1 cellular context compared by ENCODE assay signal in the genomic region with DNA sequence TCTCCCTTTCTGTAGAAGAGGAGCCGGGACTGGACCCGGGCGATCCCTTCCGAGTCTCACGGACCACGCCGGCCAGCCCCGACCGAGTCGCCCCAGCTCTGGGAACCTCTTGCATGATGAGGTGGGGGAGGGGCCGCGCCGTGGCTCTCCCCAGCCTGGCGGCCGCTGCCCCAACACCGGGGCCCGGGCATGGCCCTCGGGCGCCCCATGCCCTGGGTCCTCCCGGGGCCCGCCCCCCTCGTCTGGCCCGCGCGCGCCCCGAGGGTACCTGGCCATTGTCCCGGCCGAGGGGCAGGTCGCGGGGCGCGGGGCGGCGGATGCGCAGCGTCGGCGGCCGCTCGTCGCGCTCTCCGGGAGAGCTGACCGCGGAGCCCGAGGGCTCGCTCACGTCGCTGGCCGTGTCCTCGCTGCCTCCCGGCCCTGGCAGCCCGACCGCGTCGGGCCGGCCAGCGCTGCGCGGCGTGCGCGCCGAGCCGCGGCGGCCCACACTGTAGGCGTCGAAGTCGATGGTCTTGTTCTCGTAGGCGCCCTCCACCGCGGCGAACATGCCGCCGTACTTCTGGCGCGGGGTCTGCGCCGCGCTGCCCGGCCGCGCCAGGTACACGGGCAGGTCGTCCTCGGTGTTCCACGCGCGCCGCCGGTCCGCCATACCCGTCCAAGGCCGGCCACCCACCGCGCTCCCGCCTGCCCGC.
TF ChIP-seq lines count a peak whose summit lies in the region.

No MANE protein-coding gene starts in this region.

TF ChIP-seq in WTC11, 78 proteins besides CTCF, POLR2A, EP300 and RAD21 (continued from another document):
- TF ChIP-seq TEAD4 (CRISPR knock-in tag; IDR thresholded peaks at IDR 0.05) = no peak
- TF ChIP-seq GABPB1 (CRISPR knock-in tag; IDR thresholded peaks at IDR 0.05) = no peak
- 0 out of 2 replicates have a peak, but pooled peaks have one; percentile 56 for TF ChIP-seq TCF7 (CRISPR knock-in tag; IDR thresholded peaks at IDR 0.05; ENCODE audit: low read depth)
- TF ChIP-seq TEAD1 (CRISPR knock-in tag; IDR thresholded peaks at IDR 0.05) = peak; percentile 54
- no peak for TF ChIP-seq SMAD3 (CRISPR knock-in tag; IDR thresholded peaks at IDR 0.05; ENCODE audit: borderline replicate concordance)
- TF ChIP-seq GTF2I (CRISPR knock-in tag; conservative IDR thresholded peaks at IDR 0.05) = no peak
- TF ChIP-seq FOXP1 (CRISPR knock-in tag; IDR thresholded peaks at IDR 0.05; ENCODE audit: borderline replicate concordance) = peak; percentile 80; the same call in 1 of the 2 replicates
- TF ChIP-seq, protein P1, sequence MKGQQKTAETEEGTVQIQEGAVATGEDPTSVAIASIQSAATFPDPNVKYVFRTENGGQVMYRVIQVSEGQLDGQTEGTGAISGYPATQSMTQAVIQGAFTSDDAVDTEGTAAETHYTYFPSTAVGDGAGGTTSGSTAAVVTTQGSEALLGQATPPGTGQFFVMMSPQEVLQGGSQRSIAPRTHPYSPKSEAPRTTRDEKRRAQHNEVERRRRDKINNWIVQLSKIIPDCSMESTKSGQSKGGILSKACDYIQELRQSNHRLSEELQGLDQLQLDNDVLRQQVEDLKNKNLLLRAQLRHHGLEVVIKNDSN (CRISPR knock-in tag; IDR thresholded peaks at IDR 0.05) = no peak
- TF ChIP-seq, protein P2, sequence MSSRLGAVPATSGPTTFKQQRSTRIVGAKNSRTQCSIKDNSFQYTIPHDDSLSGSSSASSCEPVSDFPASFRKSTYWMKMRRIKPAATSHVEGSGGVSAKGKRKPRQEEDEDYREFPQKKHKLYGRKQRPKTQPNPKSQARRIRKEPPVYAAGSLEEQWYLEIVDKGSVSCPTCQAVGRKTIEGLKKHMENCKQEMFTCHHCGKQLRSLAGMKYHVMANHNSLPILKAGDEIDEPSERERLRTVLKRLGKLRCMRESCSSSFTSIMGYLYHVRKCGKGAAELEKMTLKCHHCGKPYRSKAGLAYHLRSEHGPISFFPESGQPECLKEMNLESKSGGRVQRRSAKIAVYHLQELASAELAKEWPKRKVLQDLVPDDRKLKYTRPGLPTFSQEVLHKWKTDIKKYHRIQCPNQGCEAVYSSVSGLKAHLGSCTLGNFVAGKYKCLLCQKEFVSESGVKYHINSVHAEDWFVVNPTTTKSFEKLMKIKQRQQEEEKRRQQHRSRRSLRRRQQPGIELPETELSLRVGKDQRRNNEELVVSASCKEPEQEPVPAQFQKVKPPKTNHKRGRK (CRISPR knock-in tag; IDR thresholded peaks at IDR 0.05; ENCODE audit: borderline replicate concordance) = no peak
- TF ChIP-seq, protein P3, sequence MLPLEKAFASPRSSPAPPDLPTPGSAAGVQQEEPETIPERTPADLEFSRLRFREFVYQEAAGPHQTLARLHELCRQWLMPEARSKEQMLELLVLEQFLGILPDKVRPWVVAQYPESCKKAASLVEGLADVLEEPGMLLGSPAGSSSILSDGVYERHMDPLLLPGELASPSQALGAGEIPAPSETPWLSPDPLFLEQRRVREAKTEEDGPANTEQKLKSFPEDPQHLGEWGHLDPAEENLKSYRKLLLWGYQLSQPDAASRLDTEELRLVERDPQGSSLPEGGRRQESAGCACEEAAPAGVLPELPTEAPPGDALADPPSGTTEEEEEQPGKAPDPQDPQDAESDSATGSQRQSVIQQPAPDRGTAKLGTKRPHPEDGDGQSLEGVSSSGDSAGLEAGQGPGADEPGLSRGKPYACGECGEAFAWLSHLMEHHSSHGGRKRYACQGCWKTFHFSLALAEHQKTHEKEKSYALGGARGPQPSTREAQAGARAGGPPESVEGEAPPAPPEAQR (CRISPR knock-in tag; IDR thresholded peaks at IDR 0.05) = no peak
- TF ChIP-seq, protein P4, sequence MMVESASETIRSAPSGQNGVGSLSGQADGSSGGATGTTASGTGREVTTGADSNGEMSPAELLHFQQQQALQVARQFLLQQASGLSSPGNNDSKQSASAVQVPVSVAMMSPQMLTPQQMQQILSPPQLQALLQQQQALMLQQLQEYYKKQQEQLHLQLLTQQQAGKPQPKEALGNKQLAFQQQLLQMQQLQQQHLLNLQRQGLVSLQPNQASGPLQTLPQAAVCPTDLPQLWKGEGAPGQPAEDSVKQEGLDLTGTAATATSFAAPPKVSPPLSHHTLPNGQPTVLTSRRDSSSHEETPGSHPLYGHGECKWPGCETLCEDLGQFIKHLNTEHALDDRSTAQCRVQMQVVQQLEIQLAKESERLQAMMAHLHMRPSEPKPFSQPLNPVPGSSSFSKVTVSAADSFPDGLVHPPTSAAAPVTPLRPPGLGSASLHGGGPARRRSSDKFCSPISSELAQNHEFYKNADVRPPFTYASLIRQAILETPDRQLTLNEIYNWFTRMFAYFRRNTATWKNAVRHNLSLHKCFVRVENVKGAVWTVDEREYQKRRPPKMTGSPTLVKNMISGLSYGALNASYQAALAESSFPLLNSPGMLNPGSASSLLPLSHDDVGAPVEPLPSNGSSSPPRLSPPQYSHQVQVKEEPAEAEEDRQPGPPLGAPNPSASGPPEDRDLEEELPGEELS (CRISPR knock-in tag; IDR thresholded peaks at IDR 0.05) = peak; percentile 71; the same call in 1 of the 2 replicates
- peak; percentile 50; the same call in 1 of the 2 replicates for TF ChIP-seq SP1 (CRISPR knock-in tag; conservative IDR thresholded peaks at IDR 0.05)
- no peak for TF ChIP-seq NFE2L1 (CRISPR knock-in tag; IDR thresholded peaks at IDR 0.05)
- TF ChIP-seq, protein P5, sequence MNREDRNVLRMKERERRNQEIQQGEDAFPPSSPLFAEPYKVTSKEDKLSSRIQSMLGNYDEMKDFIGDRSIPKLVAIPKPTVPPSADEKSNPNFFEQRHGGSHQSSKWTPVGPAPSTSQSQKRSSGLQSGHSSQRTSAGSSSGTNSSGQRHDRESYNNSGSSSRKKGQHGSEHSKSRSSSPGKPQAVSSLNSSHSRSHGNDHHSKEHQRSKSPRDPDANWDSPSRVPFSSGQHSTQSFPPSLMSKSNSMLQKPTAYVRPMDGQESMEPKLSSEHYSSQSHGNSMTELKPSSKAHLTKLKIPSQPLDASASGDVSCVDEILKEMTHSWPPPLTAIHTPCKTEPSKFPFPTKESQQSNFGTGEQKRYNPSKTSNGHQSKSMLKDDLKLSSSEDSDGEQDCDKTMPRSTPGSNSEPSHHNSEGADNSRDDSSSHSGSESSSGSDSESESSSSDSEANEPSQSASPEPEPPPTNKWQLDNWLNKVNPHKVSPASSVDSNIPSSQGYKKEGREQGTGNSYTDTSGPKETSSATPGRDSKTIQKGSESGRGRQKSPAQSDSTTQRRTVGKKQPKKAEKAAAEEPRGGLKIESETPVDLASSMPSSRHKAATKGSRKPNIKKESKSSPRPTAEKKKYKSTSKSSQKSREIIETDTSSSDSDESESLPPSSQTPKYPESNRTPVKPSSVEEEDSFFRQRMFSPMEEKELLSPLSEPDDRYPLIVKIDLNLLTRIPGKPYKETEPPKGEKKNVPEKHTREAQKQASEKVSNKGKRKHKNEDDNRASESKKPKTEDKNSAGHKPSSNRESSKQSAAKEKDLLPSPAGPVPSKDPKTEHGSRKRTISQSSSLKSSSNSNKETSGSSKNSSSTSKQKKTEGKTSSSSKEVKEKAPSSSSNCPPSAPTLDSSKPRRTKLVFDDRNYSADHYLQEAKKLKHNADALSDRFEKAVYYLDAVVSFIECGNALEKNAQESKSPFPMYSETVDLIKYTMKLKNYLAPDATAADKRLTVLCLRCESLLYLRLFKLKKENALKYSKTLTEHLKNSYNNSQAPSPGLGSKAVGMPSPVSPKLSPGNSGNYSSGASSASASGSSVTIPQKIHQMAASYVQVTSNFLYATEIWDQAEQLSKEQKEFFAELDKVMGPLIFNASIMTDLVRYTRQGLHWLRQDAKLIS (CRISPR knock-in tag; IDR thresholded peaks at IDR 0.05; ENCODE audit: borderline replicate concordance) = no peak
- TF ChIP-seq HMGA2 (CRISPR knock-in tag; IDR thresholded peaks at IDR 0.05) = no peak
- TF ChIP-seq SOX15 (CRISPR knock-in tag; IDR thresholded peaks at IDR 0.05) = no peak
- no peak for TF ChIP-seq GRHL2 (CRISPR knock-in tag; IDR thresholded peaks at IDR 0.05; ENCODE audit: insufficient replicate concordance, severe bottlenecking)
